In genomic region chr13:46664195-46664594, GRCh38 we compare ENCODE assay signal across 2 cellular contexts.
TF ChIP-seq lines count a peak whose summit lies in the region.

No MANE protein-coding gene starts in this region.

TF ChIP-seq in A549, 52 proteins besides CTCF, POLR2A, EP300 and RAD21 (continued from another document):
- TF ChIP-seq JUNB (IDR thresholded peaks at IDR 0.05) (no peak), CHD4 (IDR thresholded peaks at IDR 0.05; ENCODE audit: borderline replicate concordance) (no peak), KDM5A (IDR thresholded peaks at IDR 0.05) (no peak)

TF ChIP-seq in WTC11, 78 proteins besides CTCF, POLR2A, EP300 and RAD21 (continued from another document):
- TF ChIP-seq HMGXB4 (CRISPR knock-in tag; IDR thresholded peaks at IDR 0.05) (no peak), ESRRA (CRISPR knock-in tag; IDR thresholded peaks at IDR 0.05; ENCODE audit: borderline replicate concordance) (no peak), SOX15 (CRISPR knock-in tag; IDR thresholded peaks at IDR 0.05) (no peak), SMAD3 (CRISPR knock-in tag; IDR thresholded peaks at IDR 0.05; ENCODE audit: borderline replicate concordance) (no peak), GTF2I (CRISPR knock-in tag; conservative IDR thresholded peaks at IDR 0.05) (no peak)
